In the genomic region with DNA sequence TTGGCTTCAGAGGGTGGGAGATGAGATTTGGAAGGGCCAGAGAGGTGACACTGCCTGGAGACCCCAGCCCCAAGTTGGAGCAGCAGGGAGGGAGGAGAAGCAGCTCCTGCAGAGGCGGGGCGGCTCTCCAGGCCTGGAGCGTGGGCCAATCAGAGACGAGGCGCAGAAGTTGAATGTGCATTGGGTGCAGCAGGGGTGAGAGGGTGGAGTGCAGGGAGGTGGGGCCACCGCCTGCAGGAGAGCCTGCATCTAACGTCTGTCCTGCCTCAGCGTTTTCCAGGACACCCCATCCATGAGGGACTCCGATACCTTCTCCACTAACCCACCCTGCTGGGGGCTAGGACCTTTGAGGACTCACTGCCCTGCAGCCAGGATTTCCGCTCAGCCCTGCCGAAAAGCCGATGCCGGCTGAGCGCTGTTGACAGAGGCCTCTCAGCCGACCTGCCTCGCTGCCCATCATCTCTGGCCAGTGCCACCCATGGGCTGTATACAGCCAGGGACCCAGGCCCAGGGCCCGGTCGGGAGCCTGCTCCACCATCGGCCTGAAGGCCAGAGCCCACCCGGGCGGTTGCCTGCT, we compare ENCODE assay signal across 9 cellular contexts.
DNase-seq lines count a peak whose midpoint lies in the region; ATAC-seq lines count a peak whose summit lies in the region.
"Had no signal": no experiment of that assay in that cellular context is flagged by ENCODE, and none has a peak within 500 bp of the region (broad histone marks: within the 10 kb centered on the region; RNA-seq: fewer than 3 reads in every experiment).

No MANE protein-coding gene starts in this region.

- peaks cover 14% of the 10 kb centered on the region for H3K27me3 ChIP-seq in BLaER1
- H3K27me3 ChIP-seq: ovary had no signal

- peaks cover 4% of the 10 kb centered on the region for H3K4me1 Mint-ChIP-seq in activated naive CD8-positive, alpha-beta T cell treated with anti-CD3 and anti-CD28 coated beads, Interleukin-2, amount 50 U/mL, for 24 hours
- H3K4me1 Mint-ChIP-seq in memory B cell, result peaks cover 5% of the 10 kb centered on the region

- H3K36me3 ChIP-seq in BLaER1, result no peaks in the 10 kb centered on the region
- H3K36me3 ChIP-seq: ovary, SJCRH30 had no signal

- H3K27ac ChIP-seq in BLaER1, result no peak overlapping the region
- H3K27ac ChIP-seq: ovary, SJCRH30 had no signal

- H3K4me2 ChIP-seq in BLaER1, result peak overlapping the region; percentile 29; the same call in 1 of the 2 replicates

- no peaks in the 10 kb centered on the region for H3K9me3 Mint-ChIP-seq in activated naive CD8-positive, alpha-beta T cell treated with anti-CD3 and anti-CD28 coated beads, Interleukin-2, amount 50 U/mL, for 24 hours
- no peaks in the 10 kb centered on the region for H3K9me3 Mint-ChIP-seq in memory B cell

- no peak overlapping the region for H3K9ac ChIP-seq in BLaER1

- peak overlapping the region; percentile 55 for H3K4me3 Mint-ChIP-seq in activated naive CD8-positive, alpha-beta T cell treated with anti-CD3 and anti-CD28 coated beads, Interleukin-2, amount 50 U/mL, for 24 hours
- peak overlapping the region; percentile 59 for H3K4me3 Mint-ChIP-seq in memory B cell

- H3K27ac Mint-ChIP-seq in activated naive CD8-positive, alpha-beta T cell treated with anti-CD3 and anti-CD28 coated beads, Interleukin-2, amount 50 U/mL, for 24 hours, result no peak overlapping the region
- no peak overlapping the region for H3K27ac Mint-ChIP-seq in memory B cell

- peaks cover 32% of the 10 kb centered on the region for H3K27me3 Mint-ChIP-seq in activated naive CD8-positive, alpha-beta T cell treated with anti-CD3 and anti-CD28 coated beads, Interleukin-2, amount 50 U/mL, for 24 hours
- H3K27me3 Mint-ChIP-seq in memory B cell, result peaks cover 37% of the 10 kb centered on the region

- no peaks in the 10 kb centered on the region for H3K9me3 ChIP-seq in BLaER1
- H3K9me3 ChIP-seq: ovary, SJCRH30 had no signal

- H3K4me3 ChIP-seq in BLaER1, result no peak overlapping the region
- H3K4me3 ChIP-seq: ovary, SJCRH30 had no signal

- peak; percentile 31 for ATAC-seq in activated naive CD8-positive, alpha-beta T cell treated with anti-CD3 and anti-CD28 coated beads, Interleukin-2, amount 50 U/mL, for 24 hours
- ATAC-seq in memory B cell (ENCODE audit: low read depth) (no peak), HG03135 (IDR thresholded peaks at IDR 0.05; ENCODE audit: unreplicated experiment) (no peak)

- DNase-seq in GM03348 (ENCODE audit: low spot score) (peak; percentile 36), memory B cell (ENCODE audit: low spot score in 2 of 2) (no peak), mesenteric fat pad (ENCODE audit: low spot score) (no peak), DMS53 (lab: John Stamatoyannopoulos, UW) (no peak)
- no peak for DNase-seq in activated naive CD8-positive, alpha-beta T cell treated with anti-CD3 and anti-CD28 coated beads, Interleukin-2, amount 50 U/mL, for 24 hours
- DNase-seq: ovary, SJCRH30 had no signal

- H3K4me1 ChIP-seq in BLaER1, result peaks cover 12% of the 10 kb centered on the region

- no peaks in the 10 kb centered on the region for H3K36me3 Mint-ChIP-seq in activated naive CD8-positive, alpha-beta T cell treated with anti-CD3 and anti-CD28 coated beads, Interleukin-2, amount 50 U/mL, for 24 hours (ENCODE audit: low read depth)
- H3K36me3 Mint-ChIP-seq in memory B cell, result no peaks in the 10 kb centered on the region

- peaks cover 11% of the 10 kb centered on the region; the same call in 1 of the 2 replicates for H4K20me1 ChIP-seq in BLaER1
